Comparison of ENCODE assay signal across 14 cellular contexts in genomic region chr2:55888941-55889340, GRCh38. TPM values are rescaled to one million over a fixed set of nuclear protein-coding genes. Genes with fewer than 3 reads are reported as not detected.
DNase-seq lines count a peak whose midpoint lies in the region; ATAC-seq and TF ChIP-seq lines count a peak whose summit lies in the region.
"Had no signal": no experiment of that assay in that cellular context is flagged by ENCODE, and none has a peak within 500 bp of the region (broad histone marks: within the 10 kb centered on the region; RNA-seq: fewer than 3 reads in every experiment).

No MANE protein-coding gene starts in this region.

- H3F3A ChIP-seq in neural progenitor cell (ENCODE audit: low read depth) = peaks cover 7% of the 10 kb centered on the region

- CTCF ChIA-PET in CD8-positive, alpha-beta memory T cell (lab: Charles Lee) = no interaction called here

- no peaks in the 10 kb centered on the region for H3K27me3 ChIP-seq in neural progenitor cell
- no peaks in the 10 kb centered on the region for H3K27me3 ChIP-seq in CD8-positive, alpha-beta memory T cell (ENCODE audit: insufficient read depth, low read length, poor library complexity, severe bottlenecking)

- H3K4me3 ChIP-seq in AG10803 (ENCODE audit: low read length) (no peak overlapping the region), epithelial cell of esophagus (ENCODE audit: low read length) (no peak overlapping the region), neural progenitor cell (no peak overlapping the region), mucosa of descending colon (no peak overlapping the region)
- H3K4me3 ChIP-seq in CD8-positive, alpha-beta memory T cell (ENCODE audit: low read length) = no peak overlapping the region

- ATAC-seq in mucosa of descending colon = no peak
- no peak for ATAC-seq in GM21515 (IDR thresholded peaks at IDR 0.05; ENCODE audit: unreplicated experiment)

- no peak overlapping the region for H3K27ac Mint-ChIP-seq in neural progenitor cell
- no peak overlapping the region for H3K27ac Mint-ChIP-seq in CD8-positive, alpha-beta memory T cell

- intact Hi-C loops in mucosa of descending colon (cut with DNase I, micrococcal nuclease) = no loop called here

- peak; percentile 42 for DNase-seq in AG10803 (ENCODE audit: low read depth)
- DNase-seq in NCI-H446 treated with DMSO at 0.1 percent for 48 hours (lab: John Stamatoyannopoulos, UW) = peak; percentile 23
- peak; percentile 50 for DNase-seq in epithelial cell of esophagus (ENCODE audit: low read depth)
- peak; percentile 56 for DNase-seq in neural progenitor cell (ENCODE audit: low spot score)
- DNase-seq in CD8-positive, alpha-beta memory T cell = no peak
- DNase-seq in NK-92 (lab: John Stamatoyannopoulos, UW; ENCODE audit: unreplicated experiment) = no peak
- no peak for DNase-seq in mucosa of descending colon
- DNase-seq: activated CD8-positive, alpha-beta memory T cell treated with anti-CD3 and anti-CD28 coated beads for 24 hours; activated naive CD4-positive, alpha-beta T cell; BE2C; NCI-H1048; NCI-H510A treated with DMSO at 0.1 percent for 48 hours had no signal

- no peak overlapping the region for H3K9ac ChIP-seq in neural progenitor cell
- H3K9ac ChIP-seq: parathyroid adenoma had no signal

- no peaks in the 10 kb centered on the region for H4K20me1 ChIP-seq in neural progenitor cell (ENCODE audit: low read depth)

- H3K36me3 ChIP-seq in neural progenitor cell (no peaks in the 10 kb centered on the region), mucosa of descending colon (ENCODE audit: low read depth) (no peaks in the 10 kb centered on the region)
- H3K36me3 ChIP-seq in CD8-positive, alpha-beta memory T cell (ENCODE audit: insufficient read depth, low read length) = no peaks in the 10 kb centered on the region
- H3K36me3 ChIP-seq: BE2C had no signal

- no peak overlapping the region for H3K4me2 ChIP-seq in neural progenitor cell

- H3K4me3 Mint-ChIP-seq in neural progenitor cell = no peak overlapping the region
- H3K4me3 Mint-ChIP-seq in CD8-positive, alpha-beta memory T cell = no peak overlapping the region

- TF ChIP-seq CTCF in AG10803 (conservative IDR thresholded peaks at IDR 0.05; ENCODE audit: low read length) = no peak
- no peak for TF ChIP-seq CTCF in epithelial cell of esophagus (IDR thresholded peaks at IDR 0.05; ENCODE audit: insufficient read depth, low read depth, low read length, missing control alignments)
- no peak for TF ChIP-seq CTCF in neural progenitor cell (IDR thresholded peaks at IDR 0.05)
- no peak for TF ChIP-seq CTCF in mucosa of descending colon (IDR thresholded peaks at IDR 0.05)

- no peaks in the 10 kb centered on the region for H3K9me3 Mint-ChIP-seq in neural progenitor cell
- peaks cover 0 to 3% (median 0%) of the 10 kb centered on the region in 5 donors for H3K9me3 Mint-ChIP-seq in CD8-positive, alpha-beta memory T cell

- H3K79me2 ChIP-seq in neural progenitor cell (ENCODE audit: low read depth) = no peaks in the 10 kb centered on the region
- H3K79me2 ChIP-seq: parathyroid adenoma had no signal

- H3K9me3 ChIP-seq in neural progenitor cell (ENCODE audit: low read depth) (no peaks in the 10 kb centered on the region), mucosa of descending colon (no peaks in the 10 kb centered on the region)
- no peaks in the 10 kb centered on the region for H3K9me3 ChIP-seq in CD8-positive, alpha-beta memory T cell (ENCODE audit: low read length)
- H3K9me3 ChIP-seq: BE2C had no signal

- H3K27ac ChIP-seq in neural progenitor cell = peak overlapping the region; percentile 41
- H3K27ac ChIP-seq in CD8-positive, alpha-beta memory T cell (ENCODE audit: low read depth, low read length) = no peak overlapping the region
- H3K27ac ChIP-seq: parathyroid adenoma had no signal

- H3K4me1 Mint-ChIP-seq in neural progenitor cell = peaks cover 18% of the 10 kb centered on the region
- H3K4me1 Mint-ChIP-seq in CD8-positive, alpha-beta memory T cell = no peaks in the 10 kb centered on the region

- no peaks in the 10 kb centered on the region for H3K27me3 Mint-ChIP-seq in neural progenitor cell (ENCODE audit: insufficient read depth, low read depth)
- no peaks in the 10 kb centered on the region for H3K27me3 Mint-ChIP-seq in CD8-positive, alpha-beta memory T cell

- POLR2A ChIA-PET in CD8-positive, alpha-beta memory T cell (lab: Charles Lee) = no interaction called here

- H3K4me1 ChIP-seq in neural progenitor cell (peaks cover 10% of the 10 kb centered on the region), mucosa of descending colon (ENCODE audit: low read depth) (no peaks in the 10 kb centered on the region)
- H3K4me1 ChIP-seq in CD8-positive, alpha-beta memory T cell (ENCODE audit: insufficient read depth, low read length) = no peaks in the 10 kb centered on the region
- H3K4me1 ChIP-seq: BE2C, parathyroid adenoma had no signal

- H3K36me3 Mint-ChIP-seq in neural progenitor cell = no peaks in the 10 kb centered on the region
- H3K36me3 Mint-ChIP-seq in CD8-positive, alpha-beta memory T cell = no peaks in the 10 kb centered on the region

- H2AFZ ChIP-seq in neural progenitor cell (replicated peaks) = no peak overlapping the region
- H2AFZ ChIP-seq: parathyroid adenoma had no signal

RNA-seq across cellular contexts. Expression of gene EFEMP1, which starts 34.6 kb away (rescaled TPM):
- total RNA-seq in neural progenitor cell (ENCODE audit: low replicate concordance) = 16.1 and 25.5 TPM in 2 replicates
- total RNA-seq in CD8-positive, alpha-beta memory T cell = not detected
- polyA plus RNA-seq in CD8-positive, alpha-beta memory T cell = not detected
- 10 to 100 TPM in 2 of 3 donors, 1 to 10 TPM in 1; 9.5 to 80.1 (median 40.8) TPM for total RNA-seq in mucosa of descending colon

Comparison
In these comparisons a context has a peak if more than half of its experiments do, and no peak if none do; other contexts are left out.
1. DNase-seq: peak in AG10803 (single experiment), NCI-H446 treated with DMSO at 0.1 percent for 48 hours (single experiment), epithelial cell of esophagus (single experiment) and neural progenitor cell (single experiment); none in CD8-positive, alpha-beta memory T cell (0 of 5), NK-92 (single experiment) and mucosa of descending colon (0 of 3).
2. RNA of gene EFEMP1, which starts 34.6 kb away (total RNA-seq): 9.5 to 80.1 TPM in mucosa of descending colon and 16.1 to 25.5 TPM in neural progenitor cell; not detected in CD8-positive, alpha-beta memory T cell; every median in the first group is over 10 times any median in the second.